Comparison of ENCODE assay signal across 12 cellular contexts in the genomic region with DNA sequence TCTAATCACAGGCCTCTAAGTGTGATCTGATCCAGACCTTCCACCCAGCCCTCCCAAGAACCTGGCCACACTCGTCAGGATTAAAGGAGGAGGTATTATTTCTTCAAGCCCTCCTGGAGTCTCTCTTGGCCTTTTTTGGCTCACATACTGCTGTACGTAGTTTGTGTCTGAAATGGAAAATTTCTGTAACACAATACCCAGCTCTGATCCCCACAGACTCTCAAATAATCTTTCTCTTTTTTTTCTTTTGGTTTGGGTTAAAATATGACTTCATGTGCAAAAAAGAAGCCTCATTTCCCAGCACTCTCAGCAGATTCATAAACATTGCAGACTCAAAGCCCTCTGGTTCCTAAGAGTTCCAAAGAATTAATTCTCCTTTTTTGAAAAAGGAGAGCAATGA.
DNase-seq lines count a peak whose midpoint lies in the region; ATAC-seq and TF ChIP-seq lines count a peak whose summit lies in the region.
"Had no signal": no experiment of that assay in that cellular context is flagged by ENCODE, and none has a peak within 500 bp of the region (broad histone marks: within the 10 kb centered on the region; RNA-seq: fewer than 3 reads in every experiment).

No MANE protein-coding gene starts in this region.

- H3K27ac ChIP-seq in esophagus squamous epithelium: peak overlapping the region; percentile 83 to 94 (median 92)
- H3K27ac ChIP-seq in muscle layer of duodenum (ENCODE audit: low read length): peak overlapping the region; percentile 82
- H3K27ac ChIP-seq in transverse colon: peak overlapping the region; percentile 74 to 84 (median 81)

- H3K27me3 Mint-ChIP-seq in activated T-helper 17 cell treated with anti-CD3 and anti-CD28 coated beads, Interleukin-2, amount 50 U/mL, for 72 hours: no peaks in the 10 kb centered on the region

- H3K27me3 ChIP-seq in esophagus squamous epithelium (no peaks in the 10 kb centered on the region), muscle layer of duodenum (ENCODE audit: low read depth, low read length) (no peaks in the 10 kb centered on the region), transverse colon (no peaks in the 10 kb centered on the region)

- TF ChIP-seq CTCF in esophagus squamous epithelium (IDR thresholded peaks at IDR 0.05) (no peak), transverse colon (IDR thresholded peaks at IDR 0.05) (no peak)

- in situ Hi-C loops in transverse colon (cut with MboI; ENCODE audit: low pct_ligation_motif_present in 1 of 4, low pct_unique_long_range_greater_than_20kb in 1 of 4, low sequenced_read_pairs in 3 of 4): no loop called here

- peak overlapping the region; percentile 9 for H3K27ac Mint-ChIP-seq in activated T-helper 17 cell treated with anti-CD3 and anti-CD28 coated beads, Interleukin-2, amount 50 U/mL, for 72 hours
- H3K27ac Mint-ChIP-seq: T-helper 1 cell treated with Interleukin-12 subunit alpha and Interleukin-12 subunit beta and Interleukin-4 antibody, amounts not matched to agents 30 μg/mL and 1 μg/mL, for 36 hours had no signal

- no peak for ATAC-seq in activated T-helper 17 cell treated with anti-CD3 and anti-CD28 coated beads, Interleukin-2, amount 50 U/mL, for 72 hours (replicated peaks)

- no peak for TF ChIP-seq POLR2A in esophagus squamous epithelium (IDR thresholded peaks at IDR 0.05)
- TF ChIP-seq POLR2A in transverse colon (IDR thresholded peaks at IDR 0.05): no peak

- no peak overlapping the region for H3K4me3 ChIP-seq in esophagus squamous epithelium
- H3K4me3 ChIP-seq in muscle layer of duodenum (ENCODE audit: low read depth in 1 of 2, low read length in 2 of 2): no peak overlapping the region
- H3K4me3 ChIP-seq in transverse colon: no peak overlapping the region

- peaks cover 6% of the 10 kb centered on the region for H3K4me1 Mint-ChIP-seq in activated T-helper 17 cell treated with anti-CD3 and anti-CD28 coated beads, Interleukin-2, amount 50 U/mL, for 72 hours

- no peaks in the 10 kb centered on the region for H3K36me3 Mint-ChIP-seq in activated T-helper 17 cell treated with anti-CD3 and anti-CD28 coated beads, Interleukin-2, amount 50 U/mL, for 72 hours (ENCODE audit: low read depth)

- no peaks in the 10 kb centered on the region for H3K36me3 ChIP-seq in esophagus squamous epithelium
- H3K36me3 ChIP-seq in muscle layer of duodenum (ENCODE audit: control insufficient read depth in 1 of 2, insufficient read depth in 2 of 2, low read length in 2 of 2): no peaks in the 10 kb centered on the region
- no peaks in the 10 kb centered on the region for H3K36me3 ChIP-seq in transverse colon

- no peak overlapping the region for H3K4me3 Mint-ChIP-seq in activated T-helper 17 cell treated with anti-CD3 and anti-CD28 coated beads, Interleukin-2, amount 50 U/mL, for 72 hours
- H3K4me3 Mint-ChIP-seq: T-helper 1 cell treated with Interleukin-12 subunit alpha and Interleukin-12 subunit beta and Interleukin-4 antibody, amounts not matched to agents 30 μg/mL and 1 μg/mL, for 36 hours had no signal

- intact Hi-C loops in esophagus squamous epithelium (cut with DNase I) (no loop called here), transverse colon (cut with DNase I; ENCODE audit: low total_unique reads) (no loop called here)

- no peaks in the 10 kb centered on the region for H3K9me3 Mint-ChIP-seq in activated T-helper 17 cell treated with anti-CD3 and anti-CD28 coated beads, Interleukin-2, amount 50 U/mL, for 72 hours

- TF ChIP-seq EP300 in transverse colon (IDR thresholded peaks at IDR 0.05; ENCODE audit: low read depth): no peak

- 25 to 28% methylated on average over 2 of the region's 2 CpGs for WGBS in esophagus squamous epithelium, 2 donors
- 61 to 71% methylated on average over 2 of the region's 2 CpGs for WGBS in transverse colon (ENCODE audit: low coverage in 1 of 2), 2 donors

- DNase-seq in esophagus squamous epithelium (lab: John Stamatoyannopoulos, UW) (no peak), transverse colon (no peak), DMS 273 (lab: John Stamatoyannopoulos, UW; ENCODE audit: unreplicated experiment) (no peak), kidney glomerular epithelial cell (lab: John Stamatoyannopoulos, UW) (no peak), NCI-H2029 treated with DMSO at 0.1 percent for 48 hours (lab: John Stamatoyannopoulos, UW) (no peak), DMS79 (lab: John Stamatoyannopoulos, UW) (no peak)
- DNase-seq: caudate nucleus, islet precursor cell, NCI-H1417 had no signal

- H3K9me3 ChIP-seq in esophagus squamous epithelium: no peaks in the 10 kb centered on the region
- no peaks in the 10 kb centered on the region for H3K9me3 ChIP-seq in muscle layer of duodenum (ENCODE audit: control insufficient read depth in 1 of 2, low read length in 2 of 2)
- no peaks in the 10 kb centered on the region for H3K9me3 ChIP-seq in transverse colon

- H3K4me1 ChIP-seq in esophagus squamous epithelium: peaks cover 17 to 68% (median 52%) of the 10 kb centered on the region in 3 donors
- peaks cover 0 to 19% of the 10 kb centered on the region in 2 donors for H3K4me1 ChIP-seq in muscle layer of duodenum (ENCODE audit: control insufficient read depth in 1 of 2, insufficient read depth in 2 of 2, low read length in 2 of 2)
- H3K4me1 ChIP-seq in transverse colon: peaks cover 8 to 37% (median 18%) of the 10 kb centered on the region in 4 donors
